In genomic region chr2:111506936-111507335, GRCh38 we compare ENCODE assay signal across 8 cellular contexts.
DNase-seq lines count a peak whose midpoint lies in the region; ATAC-seq lines count a peak whose summit lies in the region.
"Not testable (repeated sequence)": the region's sequence is repeated elsewhere in the genome, so short reads cannot be mapped to it uniquely, and the experiment has no call there.

No MANE protein-coding gene starts in this region.

- peaks cover 28% of the 10 kb centered on the region for H3K4me1 Mint-ChIP-seq in activated CD4-positive, alpha-beta T cell treated with anti-CD3 and anti-CD28 coated beads, Interleukin-2, amount 10 ng/mL, durations not matched to agents 24 days and 14 days
- H3K4me1 Mint-ChIP-seq in activated naive CD8-positive, alpha-beta T cell treated with anti-CD3 and anti-CD28 coated beads for 36 hours: peaks cover 12% of the 10 kb centered on the region
- H3K4me1 Mint-ChIP-seq in stimulated activated naive B cell treated with anti-CD40 and anti-IgM and Interleukin-4, amounts not matched to agents 10 μg/mL and 1 μg/mL and 100 μg/mL, for 72 hours: peaks cover 2 to 14% of the 10 kb centered on the region in 2 donors

- peak overlapping the region; percentile 82 for H3K27ac Mint-ChIP-seq in activated CD4-positive, alpha-beta T cell treated with anti-CD3 and anti-CD28 coated beads, Interleukin-2, amount 10 ng/mL, durations not matched to agents 24 days and 14 days
- not testable (repeated sequence) for H3K27ac Mint-ChIP-seq in activated naive CD8-positive, alpha-beta T cell treated with anti-CD3 and anti-CD28 coated beads for 36 hours; stimulated activated naive B cell treated with anti-CD40 and anti-IgM and Interleukin-4, amounts not matched to agents 10 μg/mL and 1 μg/mL and 100 μg/mL, for 72 hours

- peak; percentile 98 for ATAC-seq in GM18858 (IDR thresholded peaks at IDR 0.05; ENCODE audit: unreplicated experiment)
- ATAC-seq in GM19463 (IDR thresholded peaks at IDR 0.05; ENCODE audit: unreplicated experiment): peak; percentile 81
- peak; percentile 98 for ATAC-seq in HG02588 (IDR thresholded peaks at IDR 0.05; ENCODE audit: unreplicated experiment)
- peak; percentile 95 for ATAC-seq in HG03064 (IDR thresholded peaks at IDR 0.05; ENCODE audit: low read depth, unreplicated experiment)
- ATAC-seq in HG03520 (IDR thresholded peaks at IDR 0.05; ENCODE audit: unreplicated experiment): peak; percentile 96
- peak; percentile 86 to 90 for ATAC-seq in stimulated activated naive B cell treated with anti-CD40 and anti-IgM and Interleukin-4, amounts not matched to agents 10 μg/mL and 1 μg/mL and 100 μg/mL, for 72 hours (replicated peaks)

- intact Hi-C loops in activated CD4-positive, alpha-beta T cell treated with anti-CD3 and anti-CD28 coated beads, Interleukin-2, amount 10 ng/mL, durations not matched to agents 24 days and 14 days (cut with micrococcal nuclease): not testable (repeated sequence)

- not testable (repeated sequence) for H3K27me3 Mint-ChIP-seq in activated CD4-positive, alpha-beta T cell treated with anti-CD3 and anti-CD28 coated beads, Interleukin-2, amount 10 ng/mL, durations not matched to agents 24 days and 14 days; activated naive CD8-positive, alpha-beta T cell treated with anti-CD3 and anti-CD28 coated beads for 36 hours; stimulated activated naive B cell treated with anti-CD40 and anti-IgM and Interleukin-4, amounts not matched to agents 10 μg/mL and 1 μg/mL and 100 μg/mL, for 72 hours

- peak; percentile 82 for DNase-seq in activated CD4-positive, alpha-beta T cell treated with anti-CD3 and anti-CD28 coated beads, Interleukin-2, amount 10 ng/mL, durations not matched to agents 24 days and 14 days
- DNase-seq in activated naive CD8-positive, alpha-beta T cell treated with anti-CD3 and anti-CD28 coated beads for 36 hours: peak; percentile 14
- DNase-seq in stimulated activated naive B cell treated with anti-CD40 and anti-IgM and Interleukin-4, amounts not matched to agents 10 μg/mL and 1 μg/mL and 100 μg/mL, for 72 hours: not testable (repeated sequence)

- H3K36me3 Mint-ChIP-seq in activated CD4-positive, alpha-beta T cell treated with anti-CD3 and anti-CD28 coated beads, Interleukin-2, amount 10 ng/mL, durations not matched to agents 24 days and 14 days (ENCODE audit: low read depth); activated naive CD8-positive, alpha-beta T cell treated with anti-CD3 and anti-CD28 coated beads for 36 hours; stimulated activated naive B cell treated with anti-CD40 and anti-IgM and Interleukin-4, amounts not matched to agents 10 μg/mL and 1 μg/mL and 100 μg/mL, for 72 hours: not testable (repeated sequence)

- peak overlapping the region; percentile 19 for H3K4me3 Mint-ChIP-seq in activated CD4-positive, alpha-beta T cell treated with anti-CD3 and anti-CD28 coated beads, Interleukin-2, amount 10 ng/mL, durations not matched to agents 24 days and 14 days
- not testable (repeated sequence) for H3K4me3 Mint-ChIP-seq in activated naive CD8-positive, alpha-beta T cell treated with anti-CD3 and anti-CD28 coated beads for 36 hours; stimulated activated naive B cell treated with anti-CD40 and anti-IgM and Interleukin-4, amounts not matched to agents 10 μg/mL and 1 μg/mL and 100 μg/mL, for 72 hours

- H3K9me3 Mint-ChIP-seq in activated CD4-positive, alpha-beta T cell treated with anti-CD3 and anti-CD28 coated beads, Interleukin-2, amount 10 ng/mL, durations not matched to agents 24 days and 14 days; activated naive CD8-positive, alpha-beta T cell treated with anti-CD3 and anti-CD28 coated beads for 36 hours; stimulated activated naive B cell treated with anti-CD40 and anti-IgM and Interleukin-4, amounts not matched to agents 10 μg/mL and 1 μg/mL and 100 μg/mL, for 72 hours: not testable (repeated sequence)
